In genomic region chr14:99564256-99564902, GRCh38 we compare ENCODE assay signal across 9 cellular contexts. TPM values are rescaled to one million over a fixed set of nuclear protein-coding genes. Genes with fewer than 3 reads are reported as not detected.
DNase-seq lines count a peak whose midpoint lies in the region; ATAC-seq, FAIRE-seq and TF ChIP-seq lines count a peak whose summit lies in the region.
"Had no signal": no experiment of that assay in that cellular context is flagged by ENCODE, and none has a peak within 500 bp of the region (broad histone marks: within the 10 kb centered on the region; RNA-seq: fewer than 3 reads in every experiment).

No MANE protein-coding gene starts in this region.

- H2AK5ac ChIP-seq in mesendoderm (ENCODE audit: low read length): no peak overlapping the region

- H2BK5ac ChIP-seq in mesendoderm (ENCODE audit: low read length): no peak overlapping the region

- no peaks in the 10 kb centered on the region for H3K79me2 ChIP-seq in mesendoderm (ENCODE audit: control insufficient read depth, insufficient read depth, low read length)

- H4K8ac ChIP-seq in mesendoderm (ENCODE audit: low read depth, low read length): no peak overlapping the region

- no peaks in the 10 kb centered on the region for H3K36me3 ChIP-seq in pancreas
- H3K36me3 ChIP-seq in mesendoderm (ENCODE audit: control insufficient read depth, insufficient read depth, low read length): no peaks in the 10 kb centered on the region

- H4K5ac ChIP-seq in mesendoderm (ENCODE audit: low read length): no peak overlapping the region

- H3K18ac ChIP-seq in mesendoderm (ENCODE audit: low read length): no peak overlapping the region

- H3K27me3 ChIP-seq in pancreas (no peaks in the 10 kb centered on the region), mesendoderm (ENCODE audit: insufficient read depth, low read length, poor library complexity) (no peaks in the 10 kb centered on the region)

- no peak overlapping the region for H3K23ac ChIP-seq in mesendoderm (ENCODE audit: low read length)

- ATAC-seq in pancreas (peak in 3 of 4 donors; percentile 6 to 40 (median 23)), GM19463 (IDR thresholded peaks at IDR 0.05; ENCODE audit: unreplicated experiment) (no peak)
- ATAC-seq: stimulated activated effector memory CD8-positive, alpha-beta T cell treated with anti-CD3 and anti-CD28 coated beads, Interleukin-12 subunit alpha, Interleukin-12 subunit beta, amount 100 ng/mL, for 72 hours had no signal

- no peaks in the 10 kb centered on the region for H3K9me3 ChIP-seq in pancreas

- no peak overlapping the region for H3K56ac ChIP-seq in mesendoderm (ENCODE audit: low read length)

- H3K9ac ChIP-seq in mesendoderm (ENCODE audit: low read length): no peak overlapping the region

- H3K27ac ChIP-seq in pancreas (peak overlapping the region in 3 of 4 donors; percentile 6 to 80 (median 61)), mesendoderm (ENCODE audit: low read depth, low read length) (no peak overlapping the region)

- peaks cover 5% of the 10 kb centered on the region for H3K79me1 ChIP-seq in mesendoderm (ENCODE audit: low read length)

- no peak for FAIRE-seq in pancreas (lab: Jason Lieb, UNC)

- no peak overlapping the region for H2BK120ac ChIP-seq in mesendoderm (ENCODE audit: low read depth, low read length)

- no peak for TF ChIP-seq CTCF in pancreas (IDR thresholded peaks at IDR 0.05)

- H2BK15ac ChIP-seq in mesendoderm (replicated peaks; ENCODE audit: low read depth): no peak overlapping the region

- no peak overlapping the region for H3K4ac ChIP-seq in mesendoderm (ENCODE audit: low read depth, low read length)

- H3K4me3 ChIP-seq in pancreas (no peak overlapping the region), mesendoderm (ENCODE audit: low read length) (no peak overlapping the region)

- intact Hi-C loops in pancreas (cut with DNase I): loop anchor here in 2 of 3 donors (5.0 kb wide), 2 partner anchors 33 to 38 kb away; partner anchors contain the start of gene CCDC85C (in 1 of the 2)

- 36 to 37% methylated on average over 10 of the region's 10 CpGs for WGBS in pancreas, 2 donors
- no CpG with 5 or more reads among the region's 10 CpGs for WGBS in mesendoderm (ENCODE audit: extremely low coverage, insufficient coverage, low lambda C conversion rate)

- H3K4me2 ChIP-seq in mesendoderm (ENCODE audit: low read length): no peak overlapping the region

- H3K4me1 ChIP-seq in pancreas (peaks cover 51 to 76% (median 64%) of the 10 kb centered on the region in 3 donors), mesendoderm (ENCODE audit: control insufficient read depth, low read depth, low read length) (no peaks in the 10 kb centered on the region)

- DNase-seq in DMS 273 (lab: John Stamatoyannopoulos, UW; ENCODE audit: unreplicated experiment) (peak; percentile 98), NCI-H510A treated with DMSO at 0.1 percent for 48 hours (lab: John Stamatoyannopoulos, UW) (peak; percentile 68), fibroblast of gingiva (ENCODE audit: low read depth) (peak; percentile 39), pancreas (peak in 3 of 6 donors; percentile 57 to 58 (median 57)), T-helper 2 cell (no peak), mesendoderm (no peak)
- no peak for DNase-seq in stimulated activated CD4-positive, alpha-beta T cell treated with anti-CD3 and anti-CD28 coated beads, Interleukin-2, amount 100 ng/mL, for 48 hours

RNA-seq across cellular contexts. Expression of gene CCDC85C, which starts 39.6 kb away (rescaled TPM):
- 10 to 100 TPM; 14.4 to 22.2 (median 17.6) TPM for total RNA-seq in pancreas
- 10 to 100 TPM in 1 of 2 donors, 1 to 10 TPM in 1; 9.5 to 19.5 TPM for polyA plus RNA-seq in pancreas
- 10.1 TPM for polyA plus RNA-seq in mesendoderm (2013, experiment 1 of 2)
- polyA plus RNA-seq in mesendoderm (2013, experiment 2 of 2): 10.7 TPM

Comparison
In these comparisons a context has a peak if more than half of its experiments do, and no peak if none do; other contexts are left out.
1. DNase-seq: peak in DMS 273 (single experiment), NCI-H510A treated with DMSO at 0.1 percent for 48 hours (single experiment) and fibroblast of gingiva (single experiment); none in stimulated activated CD4-positive, alpha-beta T cell treated with anti-CD3 and anti-CD28 coated beads, Interleukin-2, amount 100 ng/mL, for 48 hours (0 of 2), T-helper 2 cell (0 of 5) and mesendoderm (single experiment).